ENCODE assay signal across 9 cellular contexts in genomic region chr6:62283828-62284411, GRCh38. TPM values are rescaled to one million over a fixed set of nuclear protein-coding genes. Genes with fewer than 3 reads are reported as not detected.
DNase-seq lines count a peak whose midpoint lies in the region; ATAC-seq, FAIRE-seq and TF ChIP-seq lines count a peak whose summit lies in the region.
"Had no signal": no experiment of that assay in that cellular context is flagged by ENCODE, and none has a peak within 500 bp of the region (broad histone marks: within the 10 kb centered on the region; RNA-seq: fewer than 3 reads in every experiment).

No MANE protein-coding gene starts in this region.

- no peaks in the 10 kb centered on the region for H3K9me3 ChIP-seq in testis

- TF ChIP-seq CTCF in GM20000 (IDR thresholded peaks at IDR 0.05; ENCODE audit: extremely low read depth, missing control alignments): peak; percentile 35
- peak; percentile 13 to 49 (median 15) for TF ChIP-seq CTCF in testis (IDR thresholded peaks at IDR 0.05)

- H3K4me3 Mint-ChIP-seq in activated T-cell treated with anti-CD3 and anti-CD28 coated beads, Interleukin-2, amount 50 U/mL, for 4 hours: no peak overlapping the region

- no peaks in the 10 kb centered on the region for H3K27me3 ChIP-seq in testis

- intact Hi-C loops in testis (cut with DNase I; ENCODE audit: low total_unique reads): no loop called here

- WGBS in testis, 2 donors: 51 to 54% methylated on average over 2 of the region's 2 CpGs

- no peaks in the 10 kb centered on the region for H3K4me1 ChIP-seq in testis

- H3K4me3 ChIP-seq in testis: no peak overlapping the region

- H3K4me1 Mint-ChIP-seq in activated T-cell treated with anti-CD3 and anti-CD28 coated beads, Interleukin-2, amount 50 U/mL, for 4 hours (ENCODE audit: low read depth): no peaks in the 10 kb centered on the region

- TF ChIP-seq POLR2A in testis (IDR thresholded peaks at IDR 0.05) (no peak), H54 (IDR thresholded peaks at IDR 0.05; ENCODE audit: low read depth, low read length) (no peak)

- H3K36me3 ChIP-seq in testis (ENCODE audit: low read depth, missing control alignments): no peaks in the 10 kb centered on the region

- no peaks in the 10 kb centered on the region for H3K27me3 Mint-ChIP-seq in activated T-cell treated with anti-CD3 and anti-CD28 coated beads, Interleukin-2, amount 50 U/mL, for 4 hours (ENCODE audit: low read depth)

- no peaks in the 10 kb centered on the region for H3K9me3 Mint-ChIP-seq in activated T-cell treated with anti-CD3 and anti-CD28 coated beads, Interleukin-2, amount 50 U/mL, for 4 hours

- no peaks in the 10 kb centered on the region for H3K36me3 Mint-ChIP-seq in activated T-cell treated with anti-CD3 and anti-CD28 coated beads, Interleukin-2, amount 50 U/mL, for 4 hours (ENCODE audit: insufficient read depth)

- no peak overlapping the region for H3K27ac ChIP-seq in testis

- DNase-seq in A172 (ENCODE audit: low spot score) (peak; percentile 4), GM20000 (ENCODE audit: low spot score) (peak; percentile 14), RPMI8226 (peak; percentile 30), globus pallidus (ENCODE audit: low spot score) (peak; percentile 61), testis (peak; percentile 19), H54 (ENCODE audit: insufficient read length, low spot score) (no peak)
- DNase-seq in activated naive CD4-positive, alpha-beta T cell treated with Interleukin-2 at 50 U/mL for 16 hours: no peak
- DNase-seq in activated T-cell treated with anti-CD3 and anti-CD28 coated beads, Interleukin-2, amount 50 U/mL, for 4 hours: no peak

- FAIRE-seq in H54 (lab: Jason Lieb, UNC): no peak
- FAIRE-seq: GM18507 had no signal

- ATAC-seq in activated T-cell treated with anti-CD3 and anti-CD28 coated beads, Interleukin-2, amount 50 U/mL, for 4 hours: no peak

RNA-seq across cellular contexts. Expression of gene KHDRBS2, which starts 2.1 kb away (rescaled TPM):
- total RNA-seq in A172 (2014; rRNA removed; shearing (Covaris generic)): not detected in 2 replicates
- 1 to 10 TPM; 1.8 to 2.0 TPM for total RNA-seq in testis
- 0.26 TPM for polyA plus RNA-seq in testis (ENCODE audit: insufficient read depth, low read depth, low replicate concordance)
- total RNA-seq in activated T-cell treated with anti-CD3 and anti-CD28 coated beads, Interleukin-2, amount 50 U/mL, for 4 hours: under 1 TPM in 1 of 3 donors, not detected in 2; 0.14 TPM

Comparison
In these comparisons a context has a peak if more than half of its experiments do, and no peak if none do; other contexts are left out.
1. DNase-seq: peak in A172 (single experiment), GM20000 (single experiment), RPMI8226 (single experiment), globus pallidus (single experiment) and testis (single experiment); none in activated naive CD4-positive, alpha-beta T cell treated with Interleukin-2 at 50 U/mL for 16 hours (single experiment), activated T-cell treated with anti-CD3 and anti-CD28 coated beads, Interleukin-2, amount 50 U/mL, for 4 hours (single experiment) and H54 (single experiment).